In the genomic region with DNA sequence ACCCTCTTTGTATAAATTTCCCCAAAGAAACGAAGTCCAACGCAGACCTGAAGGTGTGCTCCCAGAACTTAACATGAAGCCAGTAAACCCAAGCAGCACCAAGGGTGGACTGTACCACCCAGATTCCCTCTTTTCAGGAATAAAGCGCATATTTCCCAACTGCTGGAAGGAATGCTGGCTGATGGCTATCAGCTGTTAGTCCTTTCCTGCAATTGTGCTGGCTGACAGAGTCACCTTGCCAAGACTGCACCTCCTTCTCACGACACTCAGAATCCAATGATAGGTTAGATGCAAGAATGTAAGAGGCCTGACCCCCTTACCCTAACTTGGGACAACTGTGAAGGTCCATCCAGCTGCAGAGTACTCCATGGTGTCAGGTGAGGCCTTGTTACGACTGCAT, we compare ENCODE assay signal across 23 cellular contexts.
"Had no signal": no experiment of that assay in that cellular context is flagged by ENCODE, and none has a peak within 500 bp of the region (broad histone marks: within the 10 kb centered on the region; RNA-seq: fewer than 3 reads in every experiment).

No MANE protein-coding gene starts in this region.

- H3K36me3 Mint-ChIP-seq: naive B cell had no signal

- H3K27me3 ChIP-seq: ascending aorta, brain microvascular endothelial cell, esophagus muscularis mucosa, gastroesophageal sphincter, heart right ventricle, neural progenitor cell, spleen, thyroid gland had no signal

- ATAC-seq: activated CD8-positive, alpha-beta T cell treated with anti-CD3 and anti-CD28 coated beads, Interleukin-2, amount 10 ng/mL, durations not matched to agents 7 days and 5 days; activated naive CD4-positive, alpha-beta T cell treated with anti-CD3 and anti-CD28 coated beads, Interleukin-2, amount 50 U/mL, for 72 hours; activated T-helper 17 cell treated with anti-CD3 and anti-CD28 coated beads, Interleukin-2, amount 50 U/mL, for 72 hours; gastroesophageal sphincter; left colon; stimulated activated naive CD8-positive, alpha-beta T cell treated with anti-CD3 and anti-CD28 coated beads, Interleukin-15, Interleukin-2, amounts not matched to agents 100 U/mL and 50 U/mL, for 24 hours had no signal

- H3K36me3 ChIP-seq: ascending aorta, brain microvascular endothelial cell, esophagus muscularis mucosa, gastroesophageal sphincter, heart right ventricle, neural progenitor cell, spleen, thyroid gland had no signal

- DNase-seq: activated CD4-positive, alpha-beta T cell treated with anti-CD3 and anti-CD28 coated beads, Interleukin-2, amount 10 ng/mL, durations not matched to agents 7 days and 5 days; activated CD8-positive, alpha-beta T cell treated with anti-CD3 and anti-CD28 coated beads, Interleukin-2, amount 10 ng/mL, durations not matched to agents 7 days and 5 days; brain microvascular endothelial cell; central memory CD4-positive, alpha-beta T cell; effector memory CD4-positive, alpha-beta T cell; heart right ventricle; left colon; naive B cell; retina; spleen; stimulated activated CD4-positive, alpha-beta T cell treated with anti-CD3 and anti-CD28 coated beads, Interleukin-4, amount 100 ng/mL, for 1 hour; stimulated activated naive CD8-positive, alpha-beta T cell treated with anti-CD3 and anti-CD28 coated beads, Interleukin-15, Interleukin-2, amounts not matched to agents 100 U/mL and 50 U/mL, for 24 hours; substantia nigra; T1000; thyroid gland had no signal

- H3K27ac ChIP-seq: ascending aorta, brain microvascular endothelial cell, esophagus muscularis mucosa, gastroesophageal sphincter, neural progenitor cell, spleen, thyroid gland had no signal

- H3K4me3 ChIP-seq: ascending aorta, esophagus muscularis mucosa, gastroesophageal sphincter, heart right ventricle, neural progenitor cell, spleen, thyroid gland had no signal

- H3K27me3 Mint-ChIP-seq: activated CD4-positive, alpha-beta T cell treated with anti-CD3 and anti-CD28 coated beads, Interleukin-2, amount 10 ng/mL, durations not matched to agents 7 days and 5 days; activated T-helper 17 cell treated with anti-CD3 and anti-CD28 coated beads, Interleukin-2, amount 50 U/mL, for 72 hours; naive B cell had no signal

- H3K4me3 Mint-ChIP-seq: activated CD4-positive, alpha-beta T cell treated with anti-CD3 and anti-CD28 coated beads, Interleukin-2, amount 10 ng/mL, durations not matched to agents 7 days and 5 days; activated CD8-positive, alpha-beta T cell treated with anti-CD3 and anti-CD28 coated beads, Interleukin-2, amount 10 ng/mL, durations not matched to agents 7 days and 5 days; activated T-helper 17 cell treated with anti-CD3 and anti-CD28 coated beads, Interleukin-2, amount 50 U/mL, for 72 hours; naive B cell; neural progenitor cell; T-helper 1 cell treated with Interleukin-12 subunit alpha and Interleukin-12 subunit beta and Interleukin-4 antibody, amounts not matched to agents 30 μg/mL and 1 μg/mL, for 36 hours had no signal

- H3K9me3 ChIP-seq: ascending aorta, esophagus muscularis mucosa, gastroesophageal sphincter, spleen, thyroid gland had no signal

- FAIRE-seq: keratinocyte had no signal

- H3K4me2 ChIP-seq: neural progenitor cell had no signal

- H3K4me1 ChIP-seq: ascending aorta, thyroid gland had no signal

- H3K9ac ChIP-seq: neural progenitor cell had no signal

- H2AFZ ChIP-seq: neural progenitor cell had no signal

- H3K27ac Mint-ChIP-seq: activated CD4-positive, alpha-beta T cell treated with anti-CD3 and anti-CD28 coated beads, Interleukin-2, amount 10 ng/mL, durations not matched to agents 7 days and 5 days; activated CD8-positive, alpha-beta T cell treated with anti-CD3 and anti-CD28 coated beads, Interleukin-2, amount 10 ng/mL, durations not matched to agents 7 days and 5 days; activated naive CD4-positive, alpha-beta T cell treated with anti-CD3 and anti-CD28 coated beads, Interleukin-2, amount 50 U/mL, for 72 hours; activated T-helper 17 cell treated with anti-CD3 and anti-CD28 coated beads, Interleukin-2, amount 50 U/mL, for 72 hours; neural progenitor cell; T-helper 1 cell treated with Interleukin-12 subunit alpha and Interleukin-12 subunit beta and Interleukin-4 antibody, amounts not matched to agents 30 μg/mL and 1 μg/mL, for 36 hours had no signal

- H3K9me3 Mint-ChIP-seq: activated CD4-positive, alpha-beta T cell treated with anti-CD3 and anti-CD28 coated beads, Interleukin-2, amount 10 ng/mL, durations not matched to agents 7 days and 5 days; activated naive CD4-positive, alpha-beta T cell treated with anti-CD3 and anti-CD28 coated beads, Interleukin-2, amount 50 U/mL, for 72 hours; activated T-helper 17 cell treated with anti-CD3 and anti-CD28 coated beads, Interleukin-2, amount 50 U/mL, for 72 hours; naive B cell; T-helper 1 cell treated with Interleukin-12 subunit alpha and Interleukin-12 subunit beta and Interleukin-4 antibody, amounts not matched to agents 30 μg/mL and 1 μg/mL, for 36 hours had no signal
